ENCODE assay signal across 8 cellular contexts in the genomic region with DNA sequence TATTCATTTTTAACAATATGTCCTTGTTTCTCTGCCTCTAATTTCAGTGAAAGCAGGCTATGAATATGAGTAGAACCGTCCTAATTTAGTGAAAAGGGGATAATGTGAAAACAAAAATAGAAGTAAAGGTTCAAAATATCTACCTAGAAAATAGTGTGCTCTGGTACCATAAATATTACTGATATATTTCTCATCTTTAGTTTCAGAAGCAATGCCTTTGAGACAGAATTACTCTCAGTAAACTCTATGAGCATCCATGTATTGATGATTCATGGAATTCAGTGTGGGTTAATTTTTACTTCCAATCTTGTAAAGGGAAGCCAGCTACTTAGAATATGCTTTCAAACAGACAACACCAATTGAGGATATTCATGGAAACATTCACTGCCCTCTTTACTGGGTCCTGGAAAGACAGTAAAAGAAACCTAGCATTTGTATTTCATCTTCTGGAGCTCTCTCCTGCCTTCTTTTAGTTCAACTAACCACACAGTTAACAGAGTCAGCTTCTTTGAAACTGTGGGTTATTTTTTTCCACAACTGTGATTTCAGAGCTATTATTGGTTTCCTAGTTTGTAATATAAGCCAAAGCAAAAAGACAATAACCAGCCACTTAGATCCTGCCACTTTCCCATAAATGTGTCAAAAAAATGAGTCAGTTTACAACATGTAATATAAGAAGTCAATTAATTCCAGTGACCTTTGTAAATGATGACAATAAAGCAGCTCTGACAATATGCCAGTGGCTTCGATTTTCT. TPM values are rescaled to one million over a fixed set of nuclear protein-coding genes. Genes with fewer than 3 reads are reported as not detected.
DNase-seq lines count a peak whose midpoint lies in the region; ATAC-seq, FAIRE-seq and TF ChIP-seq lines count a peak whose summit lies in the region.

No MANE protein-coding gene starts in this region.

- no peak for TF ChIP-seq CTCF in ovary (IDR thresholded peaks at IDR 0.05)

- ATAC-seq in GM21786 (IDR thresholded peaks at IDR 0.05; ENCODE audit: unreplicated experiment) (peak; percentile 51), HG03159 (IDR thresholded peaks at IDR 0.05; ENCODE audit: unreplicated experiment) (no peak)

- in situ Hi-C loops in G401 (cut with HindIII; ENCODE audit: low sequenced_read_pairs), result no loop called here

- 47 to 65% (median 57%) methylated on average over 2 of the region's 2 CpGs for WGBS in ovary, 3 donors

- no peak overlapping the region for H3K4me3 ChIP-seq in ovary

- DNase-seq in G401 (ENCODE audit: low spot score) (peak; percentile 70), NCI-H2227 (lab: John Stamatoyannopoulos, UW; ENCODE audit: unreplicated experiment) (peak; percentile 12), HUDEP-2 (lab: John Stamatoyannopoulos, UW; ENCODE audit: unreplicated experiment in 76 of 76) (no peak), ovary (no peak)
- no peak for DNase-seq in stimulated activated CD4-positive, alpha-beta T cell treated with anti-CD3 and anti-CD28 coated beads, Interleukin-12 subunit alpha, Interleukin-12 subunit beta, amount 100 ng/mL, for 4 hours

- TF ChIP-seq EP300 in ovary (IDR thresholded peaks at IDR 0.05), result no peak

- peaks cover 3% of the 10 kb centered on the region for H3K4me1 ChIP-seq in ovary (ENCODE audit: insufficient read depth)

- FAIRE-seq in islet of Langerhans (lab: Jason Lieb, UNC), result peak; percentile 41

- H3K36me3 ChIP-seq in ovary, result no peaks in the 10 kb centered on the region

- no peaks in the 10 kb centered on the region for H3K9me3 ChIP-seq in ovary

- no peak for TF ChIP-seq POLR2A in ovary (IDR thresholded peaks at IDR 0.05)

- no peaks in the 10 kb centered on the region for H3K27me3 ChIP-seq in ovary

- no peak overlapping the region for H3K27ac ChIP-seq in ovary

- intact Hi-C loops in ovary (cut with DNase I), result loop anchor here in 2 of 4 donors (5.0 kb wide), 2 partner anchors 390 to 395 kb away; no protein-coding TSS in a partner anchor

RNA-seq across cellular contexts. Expression of gene LRRN3, which starts 1.7 kb away (rescaled TPM):
- 4.4 and 5.8 TPM in 2 replicates for total RNA-seq in G401 (2014; rRNA removed; shearing (Covaris generic))
- total RNA-seq in ovary, result 1 to 10 TPM in 5 of 7 donors, under 1 TPM in 2; 0.24 to 5.3 (median 1.0) TPM
- polyA plus RNA-seq in ovary, result 1 to 10 TPM; 1.1 to 3.4 TPM

Comparison
In these comparisons a context has a peak if more than half of its experiments do, and no peak if none do; other contexts are left out.
1. DNase-seq: peak in G401 (single experiment) and NCI-H2227 (single experiment); none in HUDEP-2 (0 of 76), stimulated activated CD4-positive, alpha-beta T cell treated with anti-CD3 and anti-CD28 coated beads, Interleukin-12 subunit alpha, Interleukin-12 subunit beta, amount 100 ng/mL, for 4 hours (single experiment) and ovary (0 of 5).